In genomic region chrX:73267206-73267605, GRCh38 we compare ENCODE assay signal across 5 cellular contexts.
"Had no signal": no experiment of that assay in that cellular context is flagged by ENCODE, and none has a peak within 500 bp of the region (broad histone marks: within the 10 kb centered on the region; RNA-seq: fewer than 3 reads in every experiment).

No MANE protein-coding gene starts in this region.

- H2AFZ ChIP-seq: GM23338 had no signal

- H3K4me2 ChIP-seq: GM23338 had no signal

- ATAC-seq: GM23338, HepG2 had no signal

- DNase-seq: H9, HCEC 1CT had no signal

- H3K4me3 ChIP-seq: GM23338 had no signal

- H3K27ac ChIP-seq: HL-60 had no signal
